8 cellular contexts compared by ENCODE assay signal in the genomic region with DNA sequence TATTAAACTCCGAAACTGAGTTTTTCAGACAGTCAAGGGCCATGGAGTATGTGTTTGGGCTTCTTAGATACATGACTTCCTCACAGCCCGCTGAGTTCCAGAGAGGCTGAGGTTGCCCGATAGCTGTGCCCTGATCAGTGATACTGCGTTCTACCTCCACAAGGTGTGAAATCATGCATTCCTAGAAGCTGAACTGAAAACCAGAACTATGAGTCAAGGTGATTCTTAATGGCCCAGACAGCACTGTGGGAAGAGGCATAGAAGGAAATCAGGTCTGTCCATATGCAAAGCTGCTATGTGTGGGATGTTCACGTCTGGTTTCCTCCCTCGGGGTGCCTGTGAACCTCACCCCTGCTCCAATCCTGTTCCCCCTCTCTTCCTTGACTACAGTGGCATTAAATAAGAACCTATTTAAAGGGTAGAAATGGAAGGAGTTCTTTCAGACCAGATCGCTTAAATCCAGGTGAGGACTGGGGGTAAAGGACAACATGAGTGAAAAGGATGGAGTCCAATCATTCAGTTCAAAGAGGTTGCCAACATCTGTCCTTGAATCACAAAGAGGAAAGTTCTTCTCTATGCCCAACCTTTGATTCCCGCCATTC.
A peak's percentile ranks its signal among the peaks of the same experiment; 100 is the strongest.
DNase-seq lines count a peak whose midpoint lies in the region; ATAC-seq and TF ChIP-seq lines count a peak whose summit lies in the region.

No MANE protein-coding gene starts in this region.

- peak overlapping the region; percentile 59 for H3K4me3 Mint-ChIP-seq in natural killer cell treated with Interleukin-12 subunit alpha and Interleukin-12 subunit beta and Interleukin-15 and Interleukin-18, amount 100 ng/mL, for 72 hours
- no peak overlapping the region for H3K4me3 Mint-ChIP-seq in mesothelial cell of epicardium

- H3K27ac Mint-ChIP-seq in natural killer cell treated with Interleukin-12 subunit alpha and Interleukin-12 subunit beta and Interleukin-15 and Interleukin-18, amount 100 ng/mL, for 72 hours, result peak overlapping the region; percentile 56 to 84
- no peak overlapping the region for H3K27ac Mint-ChIP-seq in mesothelial cell of epicardium

- peaks cover 42% of the 10 kb centered on the region in 2 donors for H3K4me1 Mint-ChIP-seq in natural killer cell treated with Interleukin-12 subunit alpha and Interleukin-12 subunit beta and Interleukin-15 and Interleukin-18, amount 100 ng/mL, for 72 hours (ENCODE audit: low read depth in 2 of 2)
- peaks cover 23% of the 10 kb centered on the region for H3K4me1 Mint-ChIP-seq in mesothelial cell of epicardium

- DNase-seq in natural killer cell treated with Interleukin-12 subunit alpha and Interleukin-12 subunit beta and Interleukin-15 and Interleukin-18, amount 100 ng/mL, for 72 hours (ENCODE audit: low spot score), result no peak
- no peak for DNase-seq in NOMO-1 treated with dmso at 0.1 percent for 144 hours (lab: John Stamatoyannopoulos, UW; ENCODE audit: unreplicated experiment)
- DNase-seq in SIG-M5 (lab: John Stamatoyannopoulos, UW), result no peak
- no peak for DNase-seq in mesothelial cell of epicardium (ENCODE audit: low spot score in 2 of 2, unreplicated experiment in 2 of 2)
- DNase-seq in NK-92 treated with Interleukin-12 subunit alpha and Interleukin-12 subunit beta, amount 100 ng/mL, for 24 hours (lab: John Stamatoyannopoulos, UW), result no peak

- peak; percentile 76 for ATAC-seq in GM18909 (IDR thresholded peaks at IDR 0.05; ENCODE audit: poor library complexity, unreplicated experiment)
- peak; percentile 68 for ATAC-seq in HG02938 (IDR thresholded peaks at IDR 0.05; ENCODE audit: unreplicated experiment)
- ATAC-seq in activated CD4-positive, CD25-positive, alpha-beta regulatory T cell treated with anti-CD3 and anti-CD28 coated beads, Interleukin-2, amount 50 U/mL, for 24 hours, result peak; percentile 87 to 88
- ATAC-seq in natural killer cell treated with Interleukin-12 subunit alpha and Interleukin-12 subunit beta and Interleukin-15 and Interleukin-18, amount 100 ng/mL, for 72 hours, result peak; percentile 54 to 65

- H3K27me3 Mint-ChIP-seq in natural killer cell treated with Interleukin-12 subunit alpha and Interleukin-12 subunit beta and Interleukin-15 and Interleukin-18, amount 100 ng/mL, for 72 hours, result no peaks in the 10 kb centered on the region
- H3K27me3 Mint-ChIP-seq in mesothelial cell of epicardium (ENCODE audit: low read depth), result no peaks in the 10 kb centered on the region

- H3K9me3 Mint-ChIP-seq in natural killer cell treated with Interleukin-12 subunit alpha and Interleukin-12 subunit beta and Interleukin-15 and Interleukin-18, amount 100 ng/mL, for 72 hours, result no peaks in the 10 kb centered on the region
- H3K9me3 Mint-ChIP-seq in mesothelial cell of epicardium, result no peaks in the 10 kb centered on the region

- no peak for TF ChIP-seq CTCF in mesothelial cell of epicardium (IDR thresholded peaks at IDR 0.05; ENCODE audit: unreplicated experiment)

- H3K36me3 Mint-ChIP-seq in natural killer cell treated with Interleukin-12 subunit alpha and Interleukin-12 subunit beta and Interleukin-15 and Interleukin-18, amount 100 ng/mL, for 72 hours, result no peaks in the 10 kb centered on the region
- no peaks in the 10 kb centered on the region for H3K36me3 Mint-ChIP-seq in mesothelial cell of epicardium
